Comparison of ENCODE assay signal across 7 cellular contexts in genomic region chr9:89856296-89856695, GRCh38.
A peak's percentile ranks its signal among the peaks of the same experiment; 100 is the strongest.
DNase-seq lines count a peak whose midpoint lies in the region; FAIRE-seq and TF ChIP-seq lines count a peak whose summit lies in the region.
"Not testable (repeated sequence)": the region's sequence is repeated elsewhere in the genome, so short reads cannot be mapped to it uniquely, and the experiment has no call there.

No MANE protein-coding gene starts in this region.

- not testable (repeated sequence) for H3K4me3 Mint-ChIP-seq in activated T-cell treated with anti-CD3 and anti-CD28 coated beads, Interleukin-2, amount 50 U/mL, for 24 hours

- H4K20me1 ChIP-seq in BLaER1 treated with 17β-estradiol and CSF1 and Interleukin-3, amounts not matched to agents 10 nM and 100 nM: not testable (repeated sequence)

- 93 to 97% methylated on average over 5 of the region's 5 CpGs for WGBS in sigmoid colon, 2 donors

- not testable (repeated sequence) for H3K36me3 Mint-ChIP-seq in activated T-cell treated with anti-CD3 and anti-CD28 coated beads, Interleukin-2, amount 50 U/mL, for 24 hours (ENCODE audit: low read depth)

- not testable (repeated sequence) for H3K27ac ChIP-seq in BLaER1 treated with 17β-estradiol and CSF1 and Interleukin-3, amounts not matched to agents 10 nM and 100 nM; kidney (ENCODE audit: low read depth in 2 of 2, low read length in 2 of 2); sigmoid colon

- DNase-seq in NCI-H2171 (lab: John Stamatoyannopoulos, UW) (peak; percentile 85), ecto neural progenitor cell (ENCODE audit: low spot score) (peak; percentile 22), kidney (peak; percentile 36), sigmoid colon (peak; percentile 12)
- peak; percentile 1 for DNase-seq in activated CD4-positive, alpha-beta T cell treated with anti-CD3 and anti-CD28 coated beads for 1 hour
- DNase-seq in activated T-cell treated with anti-CD3 and anti-CD28 coated beads, Interleukin-2, amount 50 U/mL, for 24 hours: peak; percentile 9

- peak overlapping the region in 6 of 11 experiments; percentile 16 to 41 (median 26); a peak in 6 of 22 replicates for H3K4me2 ChIP-seq in BLaER1 treated with 17β-estradiol and CSF1 and Interleukin-3, amounts not matched to agents 10 nM and 100 nM

- TF ChIP-seq CTCF in kidney (IDR thresholded peaks at IDR 0.05; ENCODE audit: borderline replicate concordance, extremely low read depth, insufficient read depth); sigmoid colon (IDR thresholded peaks at IDR 0.05): not testable (repeated sequence)

- H3K27me3 Mint-ChIP-seq in activated T-cell treated with anti-CD3 and anti-CD28 coated beads, Interleukin-2, amount 50 U/mL, for 24 hours: peaks cover 13% of the 10 kb centered on the region

- H3K9me3 ChIP-seq in BLaER1 treated with 17β-estradiol and CSF1 and Interleukin-3, amounts not matched to agents 10 nM and 100 nM (replicated peaks in 1 of 11); kidney (ENCODE audit: control insufficient read depth in 1 of 2, low read length in 2 of 2); sigmoid colon: not testable (repeated sequence)

- intact Hi-C loops in kidney (cut with DNase I); sigmoid colon (cut with DNase I): not testable (repeated sequence)

- H3K9me3 Mint-ChIP-seq in activated T-cell treated with anti-CD3 and anti-CD28 coated beads, Interleukin-2, amount 50 U/mL, for 24 hours: not testable (repeated sequence)

- H3K4me1 Mint-ChIP-seq in activated T-cell treated with anti-CD3 and anti-CD28 coated beads, Interleukin-2, amount 50 U/mL, for 24 hours (ENCODE audit: low read depth): not testable (repeated sequence)

- not testable (repeated sequence) for TF ChIP-seq EP300 in sigmoid colon (IDR thresholded peaks at IDR 0.05)

- H3K27ac Mint-ChIP-seq in activated T-cell treated with anti-CD3 and anti-CD28 coated beads, Interleukin-2, amount 50 U/mL, for 24 hours: not testable (repeated sequence)

- not testable (repeated sequence) for H3K27me3 ChIP-seq in BLaER1 treated with 17β-estradiol and CSF1 and Interleukin-3, amounts not matched to agents 10 nM and 100 nM; sigmoid colon

- H3K4me1 ChIP-seq in BLaER1 treated with 17β-estradiol and CSF1 and Interleukin-3, amounts not matched to agents 10 nM and 100 nM; kidney (ENCODE audit: control insufficient read depth in 1 of 2, insufficient read depth in 1 of 2, low read depth in 1 of 2, low read length in 2 of 2); sigmoid colon: not testable (repeated sequence)

- not testable (repeated sequence) for FAIRE-seq in kidney (lab: Jason Lieb, UNC)

- not testable (repeated sequence) for H3K4me3 ChIP-seq in BLaER1 treated with 17β-estradiol and CSF1 and Interleukin-3, amounts not matched to agents 10 nM and 100 nM; kidney (ENCODE audit: low read length in 2 of 2); sigmoid colon

- TF ChIP-seq POLR2A in sigmoid colon (IDR thresholded peaks at IDR 0.05): not testable (repeated sequence)

- H3K9ac ChIP-seq in BLaER1 treated with 17β-estradiol and CSF1 and Interleukin-3, amounts not matched to agents 10 nM and 100 nM; kidney (ENCODE audit: low read length in 2 of 2): not testable (repeated sequence)

- H3K36me3 ChIP-seq in BLaER1 treated with 17β-estradiol and CSF1 and Interleukin-3, amounts not matched to agents 10 nM and 100 nM; kidney (ENCODE audit: control insufficient read depth in 1 of 2, insufficient read depth in 2 of 2, low read length in 2 of 2); sigmoid colon: not testable (repeated sequence)

Comparison
In these comparisons a context has a peak if more than half of its experiments do, and no peak if none do; other contexts are left out.
1. DNase-seq: peak in every context shown above with its lines; median percentile 85 in NCI-H2171; 36 in kidney; 22 in ecto neural progenitor cell; 12 in sigmoid colon; 9 in activated T-cell treated with anti-CD3 and anti-CD28 coated beads, Interleukin-2, amount 50 U/mL, for 24 hours; 1 in activated CD4-positive, alpha-beta T cell treated with anti-CD3 and anti-CD28 coated beads for 1 hour.